ENCODE assay signal across 8 cellular contexts in genomic region chr16:48623304-48624016, GRCh38. TPM values are rescaled to one million over a fixed set of nuclear protein-coding genes. Genes with fewer than 3 reads are reported as not detected.
DNase-seq lines count a peak whose midpoint lies in the region; ATAC-seq and TF ChIP-seq lines count a peak whose summit lies in the region.

No MANE protein-coding gene starts in this region.

- H3K4me1 ChIP-seq in heart right ventricle (peaks cover 2 to 51% (median 36%) of the 10 kb centered on the region in 9 donors), urinary bladder (ENCODE audit: insufficient read depth) (no peaks in the 10 kb centered on the region)

- no peaks in the 10 kb centered on the region for H3K36me3 ChIP-seq in heart right ventricle
- H3K36me3 ChIP-seq in urinary bladder (ENCODE audit: insufficient read depth) = no peaks in the 10 kb centered on the region

- WGBS in heart right ventricle, 2 donors = 3% methylated on average over 36 of the region's 36 CpGs
- WGBS in urinary bladder = 10% methylated on average over 36 of the region's 36 CpGs

- H3K4me3 ChIP-seq in GM08714 (ENCODE audit: low read length) = peak overlapping the region; percentile 32; the same call in 1 of the 2 replicates
- H3K4me3 ChIP-seq in heart right ventricle = peak overlapping the region; percentile 9 to 65 (median 52)
- peak overlapping the region; percentile 24 for H3K4me3 ChIP-seq in urinary bladder (ENCODE audit: low read depth, low read length)

- peak overlapping the region in 9 of 10 donors; percentile 50 to 89 (median 73) for H3K27ac ChIP-seq in heart right ventricle
- H3K27ac ChIP-seq in urinary bladder (ENCODE audit: low read depth) = no peak overlapping the region

- H3K9me3 ChIP-seq in heart right ventricle = no peaks in the 10 kb centered on the region

- peak; percentile 88 for DNase-seq in HEK293T (ENCODE audit: extremely low spot score)
- DNase-seq in MV-4-11 (lab: John Stamatoyannopoulos, UW) = peak; percentile 94
- DNase-seq in SW480 (ENCODE audit: low spot score) = peak; percentile 71
- peak; percentile 67 for DNase-seq in amniotic epithelial cell (ENCODE audit: low read depth)
- peak; percentile 79 to 87 for DNase-seq in heart right ventricle
- DNase-seq in posterior vena cava (ENCODE audit: low spot score) = peak; percentile 95

- CTCF ChIA-PET in HEK293T (lab: Yijun Ruan, JAX) = interaction anchor here (0.5 to 1.9 kb wide), 20 partner anchors 9 to 599 kb away, joined by 3 to 16 read pairs (median 4); partner anchors contain the start of gene N4BP1

- peak; percentile 97 to 100 (median 99) for TF ChIP-seq CTCF in heart right ventricle (IDR thresholded peaks at IDR 0.05)

- intact Hi-C loops in heart right ventricle (cut with DNase I) = loop anchor here (1.0 to 10.0 kb wide), 13 partner anchors 66 to 389 kb away; partner anchors contain the start of genes LONP2 (in 3 of the 10) and ABCC11 (in 2 of the 10)
- intact Hi-C loops in posterior vena cava (cut with DNase I) = loop anchor here (10.0 kb wide), 2 partner anchors 259 to 269 kb away; no protein-coding TSS in a partner anchor

- peak; percentile 94 to 98 (median 95) for ATAC-seq in heart right ventricle

- H3K27me3 ChIP-seq in heart right ventricle = no peaks in the 10 kb centered on the region

- POLR2A ChIA-PET in HEK293T (lab: Yijun Ruan, JAX) = interaction anchor here (0.9 to 1.7 kb wide), 4 partner anchors 11 to 258 kb away, joined by 3 to 6 read pairs (median 5); partner anchors contain the start of genes N4BP1 and SIAH1

TF ChIP-seq in HEK293T, 16 proteins besides CTCF, POLR2A, EP300 and RAD21:
- TF ChIP-seq LEF1 (IDR thresholded peaks at IDR 0.05; ENCODE audit: borderline replicate concordance) (no peak), L3MBTL2 (conservative IDR thresholded peaks at IDR 0.05) (no peak), PKNOX1 (IDR thresholded peaks at IDR 0.05) (no peak), SP1 (IDR thresholded peaks at IDR 0.05) (no peak), NFRKB (IDR thresholded peaks at IDR 0.05) (no peak), FOXK2 (IDR thresholded peaks at IDR 0.05) (no peak), FOXM1 (IDR thresholded peaks at IDR 0.05; ENCODE audit: borderline replicate concordance) (no peak), ELF4 (IDR thresholded peaks at IDR 0.05) (no peak), ZNF384 (IDR thresholded peaks at IDR 0.05) (no peak), BHLHE40 (IDR thresholded peaks at IDR 0.05; ENCODE audit: borderline replicate concordance) (no peak), ARNT (IDR thresholded peaks at IDR 0.05) (no peak), FOXA1 (IDR thresholded peaks at IDR 0.05) (no peak), TARDBP (IDR thresholded peaks at IDR 0.05) (no peak)
TF ChIP-seq in HEK293T: peak in this region for 0.

RNA-seq across cellular contexts. Expression of gene N4BP1, which starts 13.5 kb away (rescaled TPM):
- total RNA-seq in heart right ventricle (10 to 100 TPM; 18.4 to 27.9 (median 21.5) TPM), posterior vena cava (10 to 100 TPM; 22.4 to 22.7 TPM), urinary bladder (56.6 TPM)
- polyA plus RNA-seq in heart right ventricle (1 to 10 TPM; 6.2 to 9.6 TPM), urinary bladder (14.1 TPM)
